Comparison of ENCODE assay signal across 1 cellular context in genomic region chr2:45274190-45274926, GRCh38.
A peak's percentile ranks its signal among the peaks of the same experiment; 100 is the strongest.
TF ChIP-seq lines count a peak whose summit lies in the region.

No MANE protein-coding gene starts in this region.

TF ChIP-seq in HepG2, 621 proteins besides CTCF, POLR2A, EP300 and RAD21 (continued from another document and continues in another):
- peak; percentile 66; the same call in 1 of the 2 replicates for TF ChIP-seq ARID4A (CRISPR knock-in tag; IDR thresholded peaks at IDR 0.05; ENCODE audit: borderline replicate concordance)
- TF ChIP-seq RERE (CRISPR knock-in tag; IDR thresholded peaks at IDR 0.05; ENCODE audit: low read depth) = peak; percentile 98
- peak; percentile 45; the same call in 1 of the 2 replicates for TF ChIP-seq HOXA5 (CRISPR knock-in tag; IDR thresholded peaks at IDR 0.05)
- 0 out of 2 replicates have a peak, but pooled peaks have one; percentile 41 for TF ChIP-seq ZNF891 (CRISPR knock-in tag; IDR thresholded peaks at IDR 0.05)
- no peak; the same call in 1 of the 2 replicates for TF ChIP-seq YEATS4 (CRISPR knock-in tag; IDR thresholded peaks at IDR 0.05; ENCODE audit: borderline replicate concordance)
- peak; percentile 100 for TF ChIP-seq SIX4 (CRISPR knock-in tag; IDR thresholded peaks at IDR 0.05)
- no peak for TF ChIP-seq KLF6 (CRISPR knock-in tag; IDR thresholded peaks at IDR 0.05)
- TF ChIP-seq ZNF720 (CRISPR knock-in tag; IDR thresholded peaks at IDR 0.05) = no peak
- TF ChIP-seq MYNN (CRISPR knock-in tag; IDR thresholded peaks at IDR 0.05; ENCODE audit: low read depth) = no peak
- no peak for TF ChIP-seq MXD1 (CRISPR knock-in tag; IDR thresholded peaks at IDR 0.05)
- TF ChIP-seq ZFP82 (CRISPR knock-in tag; IDR thresholded peaks at IDR 0.05; ENCODE audit: borderline replicate concordance) = no peak
- no peak; the same call in 1 of the 2 replicates for TF ChIP-seq ZSCAN31 (CRISPR knock-in tag; IDR thresholded peaks at IDR 0.05; ENCODE audit: low read depth)
- peak; percentile 61; the same call in 1 of the 2 replicates for TF ChIP-seq MTA1 (CRISPR knock-in tag; IDR thresholded peaks at IDR 0.05; ENCODE audit: borderline replicate concordance)
- no peak for TF ChIP-seq BCLAF1 (IDR thresholded peaks at IDR 0.05)
- peak; percentile 61 for TF ChIP-seq FOXP1 (IDR thresholded peaks at IDR 0.05)
- TF ChIP-seq FOXP1 (CRISPR knock-in tag; IDR thresholded peaks at IDR 0.05) = peak; percentile 97
- no peak; the same call in 1 of the 2 replicates for TF ChIP-seq FUBP1 (CRISPR knock-in tag; IDR thresholded peaks at IDR 0.05; ENCODE audit: borderline replicate concordance)
- TF ChIP-seq GATAD2A (CRISPR knock-in tag; IDR thresholded peaks at IDR 0.05) = peak; percentile 96
- no peak for TF ChIP-seq IRX3 (CRISPR knock-in tag; IDR thresholded peaks at IDR 0.05; ENCODE audit: borderline replicate concordance, low read depth)
- peak; percentile 36; the same call in 1 of the 2 replicates for TF ChIP-seq SALL2 (CRISPR knock-in tag; IDR thresholded peaks at IDR 0.05)
- no peak for TF ChIP-seq SMAD9 (CRISPR knock-in tag; IDR thresholded peaks at IDR 0.05)
- TF ChIP-seq GZF1 (CRISPR knock-in tag; IDR thresholded peaks at IDR 0.05) = 0 out of 2 replicates have a peak, but pooled peaks have one; percentile 35
- peak; percentile 72; the same call in 1 of the 2 replicates for TF ChIP-seq NR2C2 (CRISPR knock-in tag; IDR thresholded peaks at IDR 0.05; ENCODE audit: borderline replicate concordance)
- TF ChIP-seq ZNF232 (CRISPR knock-in tag; IDR thresholded peaks at IDR 0.05; ENCODE audit: borderline replicate concordance) = no peak
- TF ChIP-seq KDM2A (CRISPR knock-in tag; IDR thresholded peaks at IDR 0.05; ENCODE audit: borderline replicate concordance, low read depth) = peak; percentile 67
- TF ChIP-seq KDM3A (CRISPR knock-in tag; IDR thresholded peaks at IDR 0.05; ENCODE audit: low read depth) = no peak; the same call in 1 of the 2 replicates
- TF ChIP-seq LRRFIP1 (CRISPR knock-in tag; conservative IDR thresholded peaks at IDR 0.05) = no peak
- peak; percentile 81; the same call in 1 of the 2 replicates for TF ChIP-seq NKX3-1 (CRISPR knock-in tag; IDR thresholded peaks at IDR 0.05)
- TF ChIP-seq ZNF335 (CRISPR knock-in tag; IDR thresholded peaks at IDR 0.05) = no peak
- no peak for TF ChIP-seq TBP (CRISPR knock-in tag; IDR thresholded peaks at IDR 0.05)
- TF ChIP-seq ZNF33B (CRISPR knock-in tag; IDR thresholded peaks at IDR 0.05) = no peak
- TF ChIP-seq SOX5 (CRISPR knock-in tag; IDR thresholded peaks at IDR 0.05; ENCODE audit: borderline replicate concordance) = peak; percentile 94
- peak; percentile 84 for TF ChIP-seq TCF7 (IDR thresholded peaks at IDR 0.05; ENCODE audit: low read depth)
- no peak for TF ChIP-seq ELK4 (CRISPR knock-in tag; IDR thresholded peaks at IDR 0.05; ENCODE audit: borderline replicate concordance)
- TF ChIP-seq THAP9 (CRISPR knock-in tag; IDR thresholded peaks at IDR 0.05; ENCODE audit: borderline replicate concordance) = no peak
- peak; percentile 84; the same call in 1 of the 2 replicates for TF ChIP-seq MLX (CRISPR knock-in tag; IDR thresholded peaks at IDR 0.05)
